In the genomic region with DNA sequence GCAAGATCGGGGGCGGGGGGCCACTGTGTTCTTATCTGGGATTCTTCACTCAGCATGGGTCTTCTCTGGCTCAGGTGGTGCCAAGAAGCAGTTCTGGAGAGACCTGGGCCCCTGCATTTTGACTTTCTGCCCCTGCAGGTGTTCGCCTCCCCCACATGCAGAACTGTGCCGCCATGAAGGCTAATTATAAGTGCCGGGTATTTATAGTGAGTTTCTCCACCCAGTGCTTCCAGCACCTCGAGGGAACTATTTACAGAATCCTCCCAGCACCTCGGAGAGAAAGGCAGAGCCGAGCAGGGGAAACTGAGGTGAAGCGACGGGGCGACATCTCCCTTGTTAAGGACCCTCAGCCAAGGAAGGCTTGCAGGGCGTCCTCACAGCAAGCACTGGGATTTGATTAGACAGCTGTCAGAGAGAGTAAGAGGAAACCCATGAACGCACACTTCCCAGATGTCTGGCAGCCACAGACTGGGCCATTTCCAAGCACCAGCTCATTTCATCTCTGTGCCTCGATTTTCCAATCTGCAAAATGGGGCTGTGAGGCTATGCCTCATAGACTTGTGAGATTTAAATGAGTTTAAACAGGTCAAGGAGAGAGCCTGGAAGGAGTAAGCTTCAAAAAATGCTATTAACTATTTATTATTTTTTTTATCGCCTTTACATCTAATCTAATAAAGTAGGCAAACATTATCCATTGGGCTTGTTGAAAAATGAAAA, we compare ENCODE assay signal across 22 cellular contexts. TPM values are rescaled to one million over a fixed set of nuclear protein-coding genes. Genes with fewer than 3 reads are reported as not detected.
DNase-seq lines count a peak whose midpoint lies in the region; ATAC-seq, FAIRE-seq and TF ChIP-seq lines count a peak whose summit lies in the region.
"Had no signal": no experiment of that assay in that cellular context is flagged by ENCODE, and none has a peak within 500 bp of the region (broad histone marks: within the 10 kb centered on the region; RNA-seq: fewer than 3 reads in every experiment).

No MANE protein-coding gene starts in this region.

- no peak for FAIRE-seq in GM12892 (lab: Jason Lieb, UNC)
- FAIRE-seq: D721Med had no signal

- H3K27me3 ChIP-seq in left ventricle myocardium inferior (ENCODE audit: low read depth) (peaks cover 19% of the 10 kb centered on the region), BLaER1 (no peaks in the 10 kb centered on the region)

- H3K4me3 ChIP-seq in left ventricle myocardium inferior (no peak overlapping the region), BLaER1 (no peak overlapping the region)

- ATAC-seq in Right ventricle myocardium inferior: peak; percentile 75
- ATAC-seq in left ventricle myocardium superior: peak; percentile 92
- ATAC-seq: HCT116 had no signal

- intact Hi-C loops in Right ventricle myocardium inferior (cut with DNase I): no loop called here
- intact Hi-C loops in left ventricle myocardium inferior (cut with micrococcal nuclease): no loop called here
- intact Hi-C loops in left ventricle myocardium superior (cut with micrococcal nuclease): no loop called here

- no peak for TF ChIP-seq POLR2A in GM12892 (IDR thresholded peaks at IDR 0.05; ENCODE audit: low read depth, low read length)

- H3K27ac ChIP-seq in left ventricle myocardium inferior (replicated peaks) (no peak overlapping the region), BLaER1 (no peak overlapping the region), caudate nucleus (ENCODE audit: low read depth, low read length) (no peak overlapping the region)
- H3K27ac ChIP-seq: HL-60 had no signal

- DNase-seq in Right ventricle myocardium inferior (ENCODE audit: missing footprints) (no peak), left ventricle myocardium inferior (no peak), caudate nucleus (lab: John Stamatoyannopoulos, UW) (peak in 37 of 61 donors; percentile 1 to 70 (median 22)), left ventricle myocardium superior (no peak), GM12892 (ENCODE audit: insufficient read length) (no peak), NCI-H146 treated with DMSO at 0.1 percent for 48 hours (lab: John Stamatoyannopoulos, UW; ENCODE audit: unreplicated experiment) (no peak), CD1c-positive myeloid dendritic cell (ENCODE audit: extremely low spot score) (no peak)
- DNase-seq: 8988T; C1 segment of cervical spinal cord; Caco-2; CD4-positive, alpha-beta T cell; GDM1; GOT3; H7; HFFc6; IMR-90 had no signal

- H3K4me1 ChIP-seq in left ventricle myocardium inferior (no peaks in the 10 kb centered on the region), BLaER1 (peaks cover 50% of the 10 kb centered on the region)

- no peak for TF ChIP-seq CTCF in left ventricle myocardium inferior (IDR thresholded peaks at IDR 0.05; ENCODE audit: borderline replicate concordance)

- no peaks in the 10 kb centered on the region for H4K20me1 ChIP-seq in BLaER1

- no peak overlapping the region for H3K9ac ChIP-seq in BLaER1

- H3K36me3 ChIP-seq in left ventricle myocardium inferior (no peaks in the 10 kb centered on the region), BLaER1 (no peaks in the 10 kb centered on the region)

- H3K4me2 ChIP-seq in BLaER1: peak overlapping the region; percentile 8; the same call in 1 of the 2 replicates

- H3K9me3 ChIP-seq in left ventricle myocardium inferior (replicated peaks) (no peaks in the 10 kb centered on the region), BLaER1 (no peaks in the 10 kb centered on the region)
- H3K9me3 ChIP-seq: Caco-2 had no signal

RNA-seq across cellular contexts. Expression of gene GRIN2A, which starts 36.4 kb away (rescaled TPM):
- total RNA-seq in Right ventricle myocardium inferior (4.3 TPM), left ventricle myocardium inferior (2.4 TPM), left ventricle myocardium superior (3.6 TPM)
- 0.04 TPM for polyA plus RNA-seq in GM12892 (2012; ENCODE audit: missing spikeins)
- total RNA-seq: CD4-positive, alpha-beta T cell; HT1080 had no signal
- polyA plus RNA-seq: AG04450, IMR-90 had no signal

Comparison
In these comparisons a context has a peak if more than half of its experiments do, and no peak if none do; other contexts are left out.
1. DNase-seq: peak in caudate nucleus (37 of 61); none in Right ventricle myocardium inferior (single experiment), left ventricle myocardium inferior (single experiment), left ventricle myocardium superior (single experiment), GM12892 (single experiment), NCI-H146 treated with DMSO at 0.1 percent for 48 hours (single experiment) and CD1c-positive myeloid dendritic cell (single experiment).